Comparison of ENCODE assay signal across 13 cellular contexts in the genomic region with DNA sequence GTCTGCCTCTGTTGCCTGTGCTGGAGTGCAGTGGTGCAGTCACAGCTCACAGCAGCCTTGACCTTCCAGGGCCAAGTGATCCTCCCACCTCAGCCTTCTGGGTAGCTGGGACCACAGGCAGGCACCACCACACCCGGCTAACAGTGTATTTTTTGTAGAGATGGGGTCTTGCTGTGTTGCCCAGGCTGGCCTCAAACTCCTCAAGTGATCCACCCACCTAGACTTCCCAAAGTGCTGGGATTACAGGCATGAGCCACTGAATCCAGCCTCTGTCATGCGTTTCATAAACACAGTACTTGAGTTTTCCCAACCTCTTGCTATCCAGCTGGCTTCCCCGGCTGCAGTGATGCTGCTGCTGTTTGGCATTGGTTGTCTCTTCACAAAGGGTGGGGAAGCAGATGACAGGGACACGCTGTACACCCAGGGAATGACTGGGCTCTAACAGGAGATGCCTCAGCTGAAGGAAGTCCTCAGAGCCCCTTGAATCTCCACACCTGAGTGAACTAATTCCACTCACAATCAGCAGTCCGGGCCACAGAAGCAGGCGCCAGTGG.
"Had no signal": no experiment of that assay in that cellular context is flagged by ENCODE, and none has a peak within 500 bp of the region (broad histone marks: within the 10 kb centered on the region; RNA-seq: fewer than 3 reads in every experiment).

No MANE protein-coding gene starts in this region.

- H3K36me3 ChIP-seq: heart right ventricle, prostate gland, uterus had no signal

- H3K27me3 ChIP-seq: foreskin keratinocyte, heart right ventricle, testis, uterus had no signal

- DNase-seq: activated B cell treated with CpG ODN at 0.5 μM for 24 hours; activated CD4-positive, alpha-beta T cell treated with anti-CD3 and anti-CD28 coated beads, Interleukin-2, amount 10 ng/mL, durations not matched to agents 24 days and 14 days; activated naive CD4-positive, alpha-beta T cell treated with anti-CD3 and anti-CD28 coated beads for 36 hours; foreskin keratinocyte; heart right ventricle; naive thymus-derived CD4-positive, alpha-beta T cell; stimulated activated CD4-positive, alpha-beta T cell treated with anti-CD3 and anti-CD28 coated beads, Interleukin-4, amount 100 ng/mL, for 1 hour; T-helper 17 cell; testis had no signal

- H3K27ac ChIP-seq: foreskin keratinocyte, heart right ventricle, prostate gland, testis, uterus had no signal

- H3K4me1 ChIP-seq: foreskin keratinocyte, prostate gland had no signal

- ATAC-seq: activated T-helper 17 cell treated with anti-CD3 and anti-CD28 coated beads, Interleukin-2, amount 50 U/mL, for 72 hours; esophagus mucosa; foreskin keratinocyte; naive thymus-derived CD4-positive, alpha-beta T cell; T-helper 17 cell had no signal

- H3K4me3 ChIP-seq: heart right ventricle, prostate gland, testis, uterus had no signal

- H3K9me3 ChIP-seq: heart right ventricle, prostate gland, testis, uterus had no signal
